ENCODE assay signal across 2 cellular contexts in the genomic region with DNA sequence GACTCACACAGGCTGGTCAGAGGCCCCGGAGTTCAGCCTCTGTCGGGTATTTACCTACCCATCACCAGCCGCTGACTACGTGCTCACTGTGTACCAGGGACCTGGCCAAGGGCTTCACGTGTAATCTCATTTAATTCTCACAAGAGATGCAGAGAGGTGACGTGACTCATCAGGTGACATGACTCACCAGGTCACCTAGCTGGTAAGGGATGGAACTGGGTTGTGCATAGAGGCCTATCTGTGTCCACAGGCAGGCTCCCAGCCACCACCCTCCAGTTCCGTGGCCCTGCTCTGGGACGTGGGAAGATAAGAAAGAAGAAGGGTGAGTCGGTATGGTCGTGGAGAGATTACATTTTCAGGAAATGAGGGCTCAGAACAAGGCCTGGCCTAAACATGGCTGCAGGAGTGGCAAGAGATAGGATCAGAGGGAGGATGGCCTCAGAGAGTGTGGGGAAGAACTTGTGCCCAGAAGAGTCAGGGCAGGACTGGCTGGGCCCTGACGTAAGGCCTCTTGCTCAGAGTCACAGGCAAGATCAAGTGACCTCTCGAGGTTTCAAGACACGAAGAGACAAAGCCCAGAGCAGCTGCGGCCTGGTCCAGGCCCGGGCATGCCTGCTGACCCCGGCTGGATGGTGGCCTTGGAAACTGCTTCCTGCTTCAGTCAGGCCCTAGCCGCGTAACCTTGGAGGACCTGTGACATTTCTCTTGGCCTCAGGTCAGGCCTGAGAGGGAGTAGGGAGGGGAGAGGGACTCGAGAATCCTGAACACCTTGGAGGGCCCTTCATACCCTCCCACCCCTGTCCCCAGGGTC.
TF ChIP-seq lines count a peak whose summit lies in the region.

No MANE protein-coding gene starts in this region.

TF ChIP-seq in K562, 482 proteins besides CTCF, POLR2A, EP300 and RAD21 (continued from another document and continues in another):
- TF ChIP-seq, protein P1, sequence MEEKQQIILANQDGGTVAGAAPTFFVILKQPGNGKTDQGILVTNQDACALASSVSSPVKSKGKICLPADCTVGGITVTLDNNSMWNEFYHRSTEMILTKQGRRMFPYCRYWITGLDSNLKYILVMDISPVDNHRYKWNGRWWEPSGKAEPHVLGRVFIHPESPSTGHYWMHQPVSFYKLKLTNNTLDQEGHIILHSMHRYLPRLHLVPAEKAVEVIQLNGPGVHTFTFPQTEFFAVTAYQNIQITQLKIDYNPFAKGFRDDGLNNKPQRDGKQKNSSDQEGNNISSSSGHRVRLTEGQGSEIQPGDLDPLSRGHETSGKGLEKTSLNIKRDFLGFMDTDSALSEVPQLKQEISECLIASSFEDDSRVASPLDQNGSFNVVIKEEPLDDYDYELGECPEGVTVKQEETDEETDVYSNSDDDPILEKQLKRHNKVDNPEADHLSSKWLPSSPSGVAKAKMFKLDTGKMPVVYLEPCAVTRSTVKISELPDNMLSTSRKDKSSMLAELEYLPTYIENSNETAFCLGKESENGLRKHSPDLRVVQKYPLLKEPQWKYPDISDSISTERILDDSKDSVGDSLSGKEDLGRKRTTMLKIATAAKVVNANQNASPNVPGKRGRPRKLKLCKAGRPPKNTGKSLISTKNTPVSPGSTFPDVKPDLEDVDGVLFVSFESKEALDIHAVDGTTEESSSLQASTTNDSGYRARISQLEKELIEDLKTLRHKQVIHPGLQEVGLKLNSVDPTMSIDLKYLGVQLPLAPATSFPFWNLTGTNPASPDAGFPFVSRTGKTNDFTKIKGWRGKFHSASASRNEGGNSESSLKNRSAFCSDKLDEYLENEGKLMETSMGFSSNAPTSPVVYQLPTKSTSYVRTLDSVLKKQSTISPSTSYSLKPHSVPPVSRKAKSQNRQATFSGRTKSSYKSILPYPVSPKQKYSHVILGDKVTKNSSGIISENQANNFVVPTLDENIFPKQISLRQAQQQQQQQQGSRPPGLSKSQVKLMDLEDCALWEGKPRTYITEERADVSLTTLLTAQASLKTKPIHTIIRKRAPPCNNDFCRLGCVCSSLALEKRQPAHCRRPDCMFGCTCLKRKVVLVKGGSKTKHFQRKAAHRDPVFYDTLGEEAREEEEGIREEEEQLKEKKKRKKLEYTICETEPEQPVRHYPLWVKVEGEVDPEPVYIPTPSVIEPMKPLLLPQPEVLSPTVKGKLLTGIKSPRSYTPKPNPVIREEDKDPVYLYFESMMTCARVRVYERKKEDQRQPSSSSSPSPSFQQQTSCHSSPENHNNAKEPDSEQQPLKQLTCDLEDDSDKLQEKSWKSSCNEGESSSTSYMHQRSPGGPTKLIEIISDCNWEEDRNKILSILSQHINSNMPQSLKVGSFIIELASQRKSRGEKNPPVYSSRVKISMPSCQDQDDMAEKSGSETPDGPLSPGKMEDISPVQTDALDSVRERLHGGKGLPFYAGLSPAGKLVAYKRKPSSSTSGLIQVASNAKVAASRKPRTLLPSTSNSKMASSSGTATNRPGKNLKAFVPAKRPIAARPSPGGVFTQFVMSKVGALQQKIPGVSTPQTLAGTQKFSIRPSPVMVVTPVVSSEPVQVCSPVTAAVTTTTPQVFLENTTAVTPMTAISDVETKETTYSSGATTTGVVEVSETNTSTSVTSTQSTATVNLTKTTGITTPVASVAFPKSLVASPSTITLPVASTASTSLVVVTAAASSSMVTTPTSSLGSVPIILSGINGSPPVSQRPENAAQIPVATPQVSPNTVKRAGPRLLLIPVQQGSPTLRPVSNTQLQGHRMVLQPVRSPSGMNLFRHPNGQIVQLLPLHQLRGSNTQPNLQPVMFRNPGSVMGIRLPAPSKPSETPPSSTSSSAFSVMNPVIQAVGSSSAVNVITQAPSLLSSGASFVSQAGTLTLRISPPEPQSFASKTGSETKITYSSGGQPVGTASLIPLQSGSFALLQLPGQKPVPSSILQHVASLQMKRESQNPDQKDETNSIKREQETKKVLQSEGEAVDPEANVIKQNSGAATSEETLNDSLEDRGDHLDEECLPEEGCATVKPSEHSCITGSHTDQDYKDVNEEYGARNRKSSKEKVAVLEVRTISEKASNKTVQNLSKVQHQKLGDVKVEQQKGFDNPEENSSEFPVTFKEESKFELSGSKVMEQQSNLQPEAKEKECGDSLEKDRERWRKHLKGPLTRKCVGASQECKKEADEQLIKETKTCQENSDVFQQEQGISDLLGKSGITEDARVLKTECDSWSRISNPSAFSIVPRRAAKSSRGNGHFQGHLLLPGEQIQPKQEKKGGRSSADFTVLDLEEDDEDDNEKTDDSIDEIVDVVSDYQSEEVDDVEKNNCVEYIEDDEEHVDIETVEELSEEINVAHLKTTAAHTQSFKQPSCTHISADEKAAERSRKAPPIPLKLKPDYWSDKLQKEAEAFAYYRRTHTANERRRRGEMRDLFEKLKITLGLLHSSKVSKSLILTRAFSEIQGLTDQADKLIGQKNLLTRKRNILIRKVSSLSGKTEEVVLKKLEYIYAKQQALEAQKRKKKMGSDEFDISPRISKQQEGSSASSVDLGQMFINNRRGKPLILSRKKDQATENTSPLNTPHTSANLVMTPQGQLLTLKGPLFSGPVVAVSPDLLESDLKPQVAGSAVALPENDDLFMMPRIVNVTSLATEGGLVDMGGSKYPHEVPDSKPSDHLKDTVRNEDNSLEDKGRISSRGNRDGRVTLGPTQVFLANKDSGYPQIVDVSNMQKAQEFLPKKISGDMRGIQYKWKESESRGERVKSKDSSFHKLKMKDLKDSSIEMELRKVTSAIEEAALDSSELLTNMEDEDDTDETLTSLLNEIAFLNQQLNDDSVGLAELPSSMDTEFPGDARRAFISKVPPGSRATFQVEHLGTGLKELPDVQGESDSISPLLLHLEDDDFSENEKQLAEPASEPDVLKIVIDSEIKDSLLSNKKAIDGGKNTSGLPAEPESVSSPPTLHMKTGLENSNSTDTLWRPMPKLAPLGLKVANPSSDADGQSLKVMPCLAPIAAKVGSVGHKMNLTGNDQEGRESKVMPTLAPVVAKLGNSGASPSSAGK (IDR thresholded peaks at IDR 0.05): peak; percentile 89
- TF ChIP-seq, protein P2, sequence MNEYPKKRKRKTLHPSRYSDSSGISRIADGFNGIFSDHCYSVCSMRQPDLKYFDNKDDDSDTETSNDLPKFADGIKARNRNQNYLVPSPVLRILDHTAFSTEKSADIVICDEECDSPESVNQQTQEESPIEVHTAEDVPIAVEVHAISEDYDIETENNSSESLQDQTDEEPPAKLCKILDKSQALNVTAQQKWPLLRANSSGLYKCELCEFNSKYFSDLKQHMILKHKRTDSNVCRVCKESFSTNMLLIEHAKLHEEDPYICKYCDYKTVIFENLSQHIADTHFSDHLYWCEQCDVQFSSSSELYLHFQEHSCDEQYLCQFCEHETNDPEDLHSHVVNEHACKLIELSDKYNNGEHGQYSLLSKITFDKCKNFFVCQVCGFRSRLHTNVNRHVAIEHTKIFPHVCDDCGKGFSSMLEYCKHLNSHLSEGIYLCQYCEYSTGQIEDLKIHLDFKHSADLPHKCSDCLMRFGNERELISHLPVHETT (CRISPR knock-in tag; conservative IDR thresholded peaks at IDR 0.05 in 1 of 2, IDR thresholded peaks at IDR 0.05 in 1 of 2): peak in 1 of 2 experiments; percentile 97; a peak in 2 of 4 replicates
- TF ChIP-seq, protein P3, sequence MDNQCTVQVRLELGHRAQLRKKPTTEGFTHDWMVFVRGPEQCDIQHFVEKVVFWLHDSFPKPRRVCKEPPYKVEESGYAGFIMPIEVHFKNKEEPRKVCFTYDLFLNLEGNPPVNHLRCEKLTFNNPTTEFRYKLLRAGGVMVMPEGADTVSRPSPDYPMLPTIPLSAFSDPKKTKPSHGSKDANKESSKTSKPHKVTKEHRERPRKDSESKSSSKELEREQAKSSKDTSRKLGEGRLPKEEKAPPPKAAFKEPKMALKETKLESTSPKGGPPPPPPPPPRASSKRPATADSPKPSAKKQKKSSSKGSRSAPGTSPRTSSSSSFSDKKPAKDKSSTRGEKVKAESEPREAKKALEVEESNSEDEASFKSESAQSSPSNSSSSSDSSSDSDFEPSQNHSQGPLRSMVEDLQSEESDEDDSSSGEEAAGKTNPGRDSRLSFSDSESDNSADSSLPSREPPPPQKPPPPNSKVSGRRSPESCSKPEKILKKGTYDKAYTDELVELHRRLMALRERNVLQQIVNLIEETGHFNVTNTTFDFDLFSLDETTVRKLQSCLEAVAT (IDR thresholded peaks at IDR 0.05): peak; percentile 54 to 85; a peak in 2 of 4 replicates
- TF ChIP-seq IRF2 (CRISPR knock-in tag; IDR thresholded peaks at IDR 0.05) (no peak), PTTG1 (tag; IDR thresholded peaks at IDR 0.05; ENCODE audit: low read depth) (peak; percentile 94)

TF ChIP-seq in HepG2, 621 proteins besides CTCF, POLR2A, EP300 and RAD21 (continued from another document and continues in another):
- TF ChIP-seq, protein P4, sequence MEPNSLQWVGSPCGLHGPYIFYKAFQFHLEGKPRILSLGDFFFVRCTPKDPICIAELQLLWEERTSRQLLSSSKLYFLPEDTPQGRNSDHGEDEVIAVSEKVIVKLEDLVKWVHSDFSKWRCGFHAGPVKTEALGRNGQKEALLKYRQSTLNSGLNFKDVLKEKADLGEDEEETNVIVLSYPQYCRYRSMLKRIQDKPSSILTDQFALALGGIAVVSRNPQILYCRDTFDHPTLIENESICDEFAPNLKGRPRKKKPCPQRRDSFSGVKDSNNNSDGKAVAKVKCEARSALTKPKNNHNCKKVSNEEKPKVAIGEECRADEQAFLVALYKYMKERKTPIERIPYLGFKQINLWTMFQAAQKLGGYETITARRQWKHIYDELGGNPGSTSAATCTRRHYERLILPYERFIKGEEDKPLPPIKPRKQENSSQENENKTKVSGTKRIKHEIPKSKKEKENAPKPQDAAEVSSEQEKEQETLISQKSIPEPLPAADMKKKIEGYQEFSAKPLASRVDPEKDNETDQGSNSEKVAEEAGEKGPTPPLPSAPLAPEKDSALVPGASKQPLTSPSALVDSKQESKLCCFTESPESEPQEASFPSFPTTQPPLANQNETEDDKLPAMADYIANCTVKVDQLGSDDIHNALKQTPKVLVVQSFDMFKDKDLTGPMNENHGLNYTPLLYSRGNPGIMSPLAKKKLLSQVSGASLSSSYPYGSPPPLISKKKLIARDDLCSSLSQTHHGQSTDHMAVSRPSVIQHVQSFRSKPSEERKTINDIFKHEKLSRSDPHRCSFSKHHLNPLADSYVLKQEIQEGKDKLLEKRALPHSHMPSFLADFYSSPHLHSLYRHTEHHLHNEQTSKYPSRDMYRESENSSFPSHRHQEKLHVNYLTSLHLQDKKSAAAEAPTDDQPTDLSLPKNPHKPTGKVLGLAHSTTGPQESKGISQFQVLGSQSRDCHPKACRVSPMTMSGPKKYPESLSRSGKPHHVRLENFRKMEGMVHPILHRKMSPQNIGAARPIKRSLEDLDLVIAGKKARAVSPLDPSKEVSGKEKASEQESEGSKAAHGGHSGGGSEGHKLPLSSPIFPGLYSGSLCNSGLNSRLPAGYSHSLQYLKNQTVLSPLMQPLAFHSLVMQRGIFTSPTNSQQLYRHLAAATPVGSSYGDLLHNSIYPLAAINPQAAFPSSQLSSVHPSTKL (CRISPR knock-in tag; IDR thresholded peaks at IDR 0.05): peak; percentile 74
- TF ChIP-seq KLF12 (CRISPR knock-in tag; IDR thresholded peaks at IDR 0.05; ENCODE audit: borderline replicate concordance): no peak; the same call in 1 of the 2 replicates
- peak; percentile 58; the same call in 1 of the 2 replicates for TF ChIP-seq NR2C2 (CRISPR knock-in tag; IDR thresholded peaks at IDR 0.05; ENCODE audit: borderline replicate concordance)
- TF ChIP-seq LCORL (IDR thresholded peaks at IDR 0.05): no peak
- TF ChIP-seq LCORL (CRISPR knock-in tag; IDR thresholded peaks at IDR 0.05): 0 out of 2 replicates have a peak, but pooled peaks have one; percentile 36
- TF ChIP-seq ZNF850 (CRISPR knock-in tag; conservative IDR thresholded peaks at IDR 0.05): no peak
- 0 out of 2 replicates have a peak, but pooled peaks have one; percentile 37 for TF ChIP-seq KLF6 (CRISPR knock-in tag; IDR thresholded peaks at IDR 0.05)
- TF ChIP-seq MBNL3 (CRISPR knock-in tag; conservative IDR thresholded peaks at IDR 0.05): no peak
- peak; percentile 96 for TF ChIP-seq ZKSCAN1 (IDR thresholded peaks at IDR 0.05; ENCODE audit: low read length)
- TF ChIP-seq GABPB1 (CRISPR knock-in tag; IDR thresholded peaks at IDR 0.05): peak; percentile 73
- no peak for TF ChIP-seq ZNF776 (CRISPR knock-in tag; IDR thresholded peaks at IDR 0.05)
- TF ChIP-seq, protein P5, sequence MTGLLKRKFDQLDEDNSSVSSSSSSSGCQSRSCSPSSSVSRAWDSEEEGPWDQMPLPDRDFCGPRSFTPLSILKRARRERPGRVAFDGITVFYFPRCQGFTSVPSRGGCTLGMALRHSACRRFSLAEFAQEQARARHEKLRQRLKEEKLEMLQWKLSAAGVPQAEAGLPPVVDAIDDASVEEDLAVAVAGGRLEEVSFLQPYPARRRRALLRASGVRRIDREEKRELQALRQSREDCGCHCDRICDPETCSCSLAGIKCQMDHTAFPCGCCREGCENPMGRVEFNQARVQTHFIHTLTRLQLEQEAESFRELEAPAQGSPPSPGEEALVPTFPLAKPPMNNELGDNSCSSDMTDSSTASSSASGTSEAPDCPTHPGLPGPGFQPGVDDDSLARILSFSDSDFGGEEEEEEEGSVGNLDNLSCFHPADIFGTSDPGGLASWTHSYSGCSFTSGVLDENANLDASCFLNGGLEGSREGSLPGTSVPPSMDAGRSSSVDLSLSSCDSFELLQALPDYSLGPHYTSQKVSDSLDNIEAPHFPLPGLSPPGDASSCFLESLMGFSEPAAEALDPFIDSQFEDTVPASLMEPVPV (CRISPR knock-in tag; IDR thresholded peaks at IDR 0.05): peak; percentile 72; the same call in 1 of the 2 replicates
- peak; percentile 12; the same call in 1 of the 2 replicates for TF ChIP-seq ETV5 (CRISPR knock-in tag; IDR thresholded peaks at IDR 0.05; ENCODE audit: borderline replicate concordance)
- TF ChIP-seq PITX1 (CRISPR knock-in tag; IDR thresholded peaks at IDR 0.05): peak; percentile 44; the same call in 1 of the 2 replicates
- TF ChIP-seq, protein P6, sequence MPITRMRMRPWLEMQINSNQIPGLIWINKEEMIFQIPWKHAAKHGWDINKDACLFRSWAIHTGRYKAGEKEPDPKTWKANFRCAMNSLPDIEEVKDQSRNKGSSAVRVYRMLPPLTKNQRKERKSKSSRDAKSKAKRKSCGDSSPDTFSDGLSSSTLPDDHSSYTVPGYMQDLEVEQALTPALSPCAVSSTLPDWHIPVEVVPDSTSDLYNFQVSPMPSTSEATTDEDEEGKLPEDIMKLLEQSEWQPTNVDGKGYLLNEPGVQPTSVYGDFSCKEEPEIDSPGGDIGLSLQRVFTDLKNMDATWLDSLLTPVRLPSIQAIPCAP (CRISPR knock-in tag; IDR thresholded peaks at IDR 0.05; ENCODE audit: low read depth): 0 out of 2 replicates have a peak, but pooled peaks have one; percentile 27
- TF ChIP-seq RXRB (CRISPR knock-in tag; IDR thresholded peaks at IDR 0.05; ENCODE audit: borderline replicate concordance): peak; percentile 85
